In genomic region chr17:74389937-74390679, GRCh38 we compare ENCODE assay signal across 27 cellular contexts. TPM values are rescaled to one million over a fixed set of nuclear protein-coding genes. Genes with fewer than 3 reads are reported as not detected.
"Had no signal": no experiment of that assay in that cellular context is flagged by ENCODE, and none has a peak within 500 bp of the region (broad histone marks: within the 10 kb centered on the region; RNA-seq: fewer than 3 reads in every experiment).

No MANE protein-coding gene starts in this region.

- H3K27ac Mint-ChIP-seq: natural killer cell; stimulated activated memory B cell treated with anti-CD40 and anti-IgM and Interleukin-4, amounts not matched to agents 10 μg/mL and 1 μg/mL and 100 μg/mL, for 72 hours had no signal

- FAIRE-seq: frontal cortex had no signal

- H3K36me3 Mint-ChIP-seq: natural killer cell; stimulated activated memory B cell treated with anti-CD40 and anti-IgM and Interleukin-4, amounts not matched to agents 10 μg/mL and 1 μg/mL and 100 μg/mL, for 72 hours had no signal

- H3K36me3 ChIP-seq: esophagus muscularis mucosa, left lung, prostate gland, right atrium auricular region, tibial artery had no signal

- ATAC-seq: body of pancreas; effector memory CD8-positive, alpha-beta T cell; left lung; natural killer cell; stimulated activated memory B cell treated with anti-CD40 and anti-IgM and Interleukin-4, amounts not matched to agents 10 μg/mL and 1 μg/mL and 100 μg/mL, for 72 hours had no signal

- H3K9me3 Mint-ChIP-seq: effector memory CD8-positive, alpha-beta T cell; natural killer cell; stimulated activated memory B cell treated with anti-CD40 and anti-IgM and Interleukin-4, amounts not matched to agents 10 μg/mL and 1 μg/mL and 100 μg/mL, for 72 hours had no signal

- H3K4me3 ChIP-seq: body of pancreas, esophagus muscularis mucosa, left lung, lung, prostate gland, right atrium auricular region, tibial artery had no signal

- H3K27ac ChIP-seq: body of pancreas, esophagus muscularis mucosa, left lung, prostate gland, right atrium auricular region, tibial artery had no signal

- H3K4me3 Mint-ChIP-seq: effector memory CD8-positive, alpha-beta T cell; natural killer cell; stimulated activated memory B cell treated with anti-CD40 and anti-IgM and Interleukin-4, amounts not matched to agents 10 μg/mL and 1 μg/mL and 100 μg/mL, for 72 hours had no signal

- H3K27me3 ChIP-seq: body of pancreas, esophagus muscularis mucosa, left lung, right atrium auricular region, tibial artery had no signal

- H3K9me3 ChIP-seq: body of pancreas, left lung, prostate gland, right atrium auricular region, tibial artery had no signal

- H3K4me1 ChIP-seq: left lung, prostate gland had no signal

- H3K4me1 Mint-ChIP-seq: stimulated activated memory B cell treated with anti-CD40 and anti-IgM and Interleukin-4, amounts not matched to agents 10 μg/mL and 1 μg/mL and 100 μg/mL, for 72 hours had no signal

- DNase-seq: activated CD8-positive, alpha-beta memory T cell treated with anti-CD3 and anti-CD28 coated beads, Interleukin-2, amount 50 U/mL, for 48 hours; activated effector memory CD4-positive, alpha-beta T cell treated with anti-CD3 and anti-CD28 coated beads, Interleukin-2, amount 50 U/mL, for 16 hours; activated naive CD4-positive, alpha-beta T cell treated with anti-CD3 and anti-CD28 coated beads, Interleukin-2, amount 50 U/mL, for 16 hours; activated T-cell treated with anti-CD3 and anti-CD28 coated beads, Interleukin-2, amount 50 U/mL, for 48 hours; anterior cingulate cortex; body of pancreas; effector memory CD8-positive, alpha-beta T cell; glutamatergic neuron; hippocampal formation; kidney glomerular epithelial cell; left lung; midbrain; natural killer cell; stimulated activated CD4-positive, alpha-beta T cell treated with anti-CD3 and anti-CD28 coated beads, Interleukin-12 subunit alpha, Interleukin-12 subunit beta, amount 100 ng/mL, for 4 hours; T-helper 1 cell; tibial artery had no signal

RNA-seq across cellular contexts. Expression of gene GPR142, which starts 22.8 kb away (rescaled TPM):
- total RNA-seq: activated CD8-positive, alpha-beta memory T cell treated with anti-CD3 and anti-CD28 coated beads for 36 hours; frontal cortex; left lung; lung; natural killer cell; osteocyte; right atrium auricular region had no signal

RNA-seq across cellular contexts. Expression of gene BTBD17, which starts 28.4 kb away (rescaled TPM):
- total RNA-seq: activated CD8-positive, alpha-beta memory T cell treated with anti-CD3 and anti-CD28 coated beads for 36 hours; cardiac septum; dermis microvascular lymphatic vessel endothelial cell; left lung; osteocyte; prostate gland; right atrium auricular region; ureter had no signal
- polyA plus RNA-seq: lung had no signal
